In the genomic region with DNA sequence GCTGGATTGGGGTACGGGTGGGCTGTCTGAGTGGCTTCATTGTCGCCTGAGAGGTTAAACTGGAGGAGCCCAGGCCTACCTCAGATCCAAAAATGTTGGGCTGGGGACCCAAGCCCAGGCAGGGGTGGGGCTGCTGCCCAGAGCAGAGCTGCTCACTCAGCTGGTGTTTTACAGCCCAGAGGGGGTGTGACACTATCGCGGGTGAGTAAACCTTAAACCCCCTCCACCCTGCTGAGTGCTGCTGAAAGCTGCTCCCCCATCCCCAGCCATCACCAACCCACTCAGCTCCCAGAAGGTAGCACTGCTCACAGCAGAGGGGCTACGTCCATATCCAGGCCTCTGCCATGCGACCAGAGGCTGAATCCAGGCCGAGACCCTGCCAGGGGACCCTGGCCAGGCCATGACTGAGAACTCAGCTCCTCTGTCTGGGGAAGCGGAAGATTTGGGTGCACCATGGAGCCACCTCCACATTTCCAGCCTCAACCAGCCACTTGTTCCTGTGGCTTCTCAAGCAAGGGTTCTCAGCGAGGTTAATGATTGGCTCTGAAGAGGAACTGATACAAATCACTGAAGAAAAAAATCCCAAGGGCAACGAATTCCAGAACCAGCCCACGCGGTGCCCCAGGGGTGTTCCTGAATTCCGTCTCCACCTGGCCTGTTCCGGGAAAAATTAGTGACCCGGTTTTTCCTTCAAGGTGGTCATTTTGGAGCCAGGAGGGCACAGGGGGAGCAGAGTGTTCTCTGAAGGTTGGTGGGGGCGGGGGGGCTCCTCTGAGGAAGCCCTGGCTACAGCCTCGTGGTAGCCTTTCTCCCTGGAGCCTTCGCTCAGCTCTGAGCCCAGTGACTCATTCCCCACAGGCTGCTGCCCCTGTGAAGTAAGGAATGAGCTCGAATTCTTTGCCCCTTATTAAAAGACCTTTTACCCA, we compare ENCODE assay signal across 1 cellular context.
TF ChIP-seq lines count a peak whose summit lies in the region.

No MANE protein-coding gene starts in this region.

TF ChIP-seq in HepG2, 621 proteins besides CTCF, POLR2A, EP300 and RAD21 (continued from another document):
- TF ChIP-seq, protein P1, sequence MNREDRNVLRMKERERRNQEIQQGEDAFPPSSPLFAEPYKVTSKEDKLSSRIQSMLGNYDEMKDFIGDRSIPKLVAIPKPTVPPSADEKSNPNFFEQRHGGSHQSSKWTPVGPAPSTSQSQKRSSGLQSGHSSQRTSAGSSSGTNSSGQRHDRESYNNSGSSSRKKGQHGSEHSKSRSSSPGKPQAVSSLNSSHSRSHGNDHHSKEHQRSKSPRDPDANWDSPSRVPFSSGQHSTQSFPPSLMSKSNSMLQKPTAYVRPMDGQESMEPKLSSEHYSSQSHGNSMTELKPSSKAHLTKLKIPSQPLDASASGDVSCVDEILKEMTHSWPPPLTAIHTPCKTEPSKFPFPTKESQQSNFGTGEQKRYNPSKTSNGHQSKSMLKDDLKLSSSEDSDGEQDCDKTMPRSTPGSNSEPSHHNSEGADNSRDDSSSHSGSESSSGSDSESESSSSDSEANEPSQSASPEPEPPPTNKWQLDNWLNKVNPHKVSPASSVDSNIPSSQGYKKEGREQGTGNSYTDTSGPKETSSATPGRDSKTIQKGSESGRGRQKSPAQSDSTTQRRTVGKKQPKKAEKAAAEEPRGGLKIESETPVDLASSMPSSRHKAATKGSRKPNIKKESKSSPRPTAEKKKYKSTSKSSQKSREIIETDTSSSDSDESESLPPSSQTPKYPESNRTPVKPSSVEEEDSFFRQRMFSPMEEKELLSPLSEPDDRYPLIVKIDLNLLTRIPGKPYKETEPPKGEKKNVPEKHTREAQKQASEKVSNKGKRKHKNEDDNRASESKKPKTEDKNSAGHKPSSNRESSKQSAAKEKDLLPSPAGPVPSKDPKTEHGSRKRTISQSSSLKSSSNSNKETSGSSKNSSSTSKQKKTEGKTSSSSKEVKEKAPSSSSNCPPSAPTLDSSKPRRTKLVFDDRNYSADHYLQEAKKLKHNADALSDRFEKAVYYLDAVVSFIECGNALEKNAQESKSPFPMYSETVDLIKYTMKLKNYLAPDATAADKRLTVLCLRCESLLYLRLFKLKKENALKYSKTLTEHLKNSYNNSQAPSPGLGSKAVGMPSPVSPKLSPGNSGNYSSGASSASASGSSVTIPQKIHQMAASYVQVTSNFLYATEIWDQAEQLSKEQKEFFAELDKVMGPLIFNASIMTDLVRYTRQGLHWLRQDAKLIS (CRISPR knock-in tag; IDR thresholded peaks at IDR 0.05) = no peak
- TF ChIP-seq, protein P2, sequence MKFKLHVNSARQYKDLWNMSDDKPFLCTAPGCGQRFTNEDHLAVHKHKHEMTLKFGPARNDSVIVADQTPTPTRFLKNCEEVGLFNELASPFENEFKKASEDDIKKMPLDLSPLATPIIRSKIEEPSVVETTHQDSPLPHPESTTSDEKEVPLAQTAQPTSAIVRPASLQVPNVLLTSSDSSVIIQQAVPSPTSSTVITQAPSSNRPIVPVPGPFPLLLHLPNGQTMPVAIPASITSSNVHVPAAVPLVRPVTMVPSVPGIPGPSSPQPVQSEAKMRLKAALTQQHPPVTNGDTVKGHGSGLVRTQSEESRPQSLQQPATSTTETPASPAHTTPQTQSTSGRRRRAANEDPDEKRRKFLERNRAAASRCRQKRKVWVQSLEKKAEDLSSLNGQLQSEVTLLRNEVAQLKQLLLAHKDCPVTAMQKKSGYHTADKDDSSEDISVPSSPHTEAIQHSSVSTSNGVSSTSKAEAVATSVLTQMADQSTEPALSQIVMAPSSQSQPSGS (CRISPR knock-in tag; IDR thresholded peaks at IDR 0.05) = no peak
